6 cellular contexts compared by ENCODE assay signal in genomic region chr6:31972709-31973350, GRCh38. TPM values are rescaled to one million over a fixed set of nuclear protein-coding genes. Genes with fewer than 3 reads are reported as not detected.
DNase-seq lines count a peak whose midpoint lies in the region; ATAC-seq and TF ChIP-seq lines count a peak whose summit lies in the region.

No MANE protein-coding gene starts in this region.

- H3K4me1 Mint-ChIP-seq in activated naive CD4-positive, alpha-beta T cell treated with anti-CD3 and anti-CD28 coated beads, Interleukin-2, amount 50 U/mL, for 24 hours, result peaks cover 47% of the 10 kb centered on the region

- no peak for TF ChIP-seq RAD21 in HCT116 (IDR thresholded peaks at IDR 0.05; ENCODE audit: low read depth)

- no peak for TF ChIP-seq POLR2A in HCT116 (IDR thresholded peaks at IDR 0.05; ENCODE audit: borderline replicate concordance, extremely low read depth, insufficient read depth, insufficient read length)

- intact Hi-C loops in HCT116 (cut with micrococcal nuclease), result loop anchor here (1.0 kb wide), 1 partner anchor 14 kb away; the partner anchor contains the start of gene SKIC2

- H3K9me3 Mint-ChIP-seq in activated naive CD4-positive, alpha-beta T cell treated with anti-CD3 and anti-CD28 coated beads, Interleukin-2, amount 50 U/mL, for 24 hours, result no peaks in the 10 kb centered on the region

- no peaks in the 10 kb centered on the region for H3K27me3 ChIP-seq in HCT116 (ENCODE audit: insufficient read depth, low read length)

- peaks cover 34% of the 10 kb centered on the region for H3K79me2 ChIP-seq in HCT116 (ENCODE audit: insufficient read depth, low read length)

- RAD21 ChIA-PET in HCT116 (lab: Charles Lee; ENCODE audit: low non-redundant PET in 1 of 2, low total read pairs in 2 of 2, uncharacterized antibody in 2 of 2, unreplicated experiment in 2 of 2), result no interaction called here

- no peaks in the 10 kb centered on the region for H3K9me3 ChIP-seq in HCT116 (ENCODE audit: control insufficient read depth in 1 of 2, insufficient read depth in 1 of 2, low read depth in 1 of 2, low read length in 2 of 2)

- no peaks in the 10 kb centered on the region for H3K27me3 Mint-ChIP-seq in activated naive CD4-positive, alpha-beta T cell treated with anti-CD3 and anti-CD28 coated beads, Interleukin-2, amount 50 U/mL, for 24 hours

- H3K27ac Mint-ChIP-seq in activated naive CD4-positive, alpha-beta T cell treated with anti-CD3 and anti-CD28 coated beads, Interleukin-2, amount 50 U/mL, for 24 hours, result peak overlapping the region; percentile 99

- ATAC-seq in HCT116 (no peak), GM21723 (IDR thresholded peaks at IDR 0.05; ENCODE audit: unreplicated experiment) (no peak)

- peak overlapping the region; percentile 86 for H3K27ac ChIP-seq in HCT116 (ENCODE audit: low read depth, low read length)

- H3K4me2 ChIP-seq in HCT116 (ENCODE audit: low read length), result peak overlapping the region; percentile 98

- no peaks in the 10 kb centered on the region for H3K9me2 ChIP-seq in HCT116 (ENCODE audit: insufficient read depth)

- no peak overlapping the region for H2AFZ ChIP-seq in HCT116 (ENCODE audit: low read depth, low read length, poor library complexity, severe bottlenecking)

- peak overlapping the region; percentile 70 to 93 for H3K4me3 ChIP-seq in HCT116 (replicated peaks in 1 of 2; ENCODE audit: low read depth in 1 of 2, low read length in 2 of 2)

- POLR2A ChIA-PET in HCT116 (lab: Charles Lee), result interaction anchor here (0.9 to 2.4 kb wide), 2 partner anchors 14 to 137 kb away, joined by 6 to 9 read pairs; partner anchors contain the start of genes NELFE and SKIC2

- peaks cover 9% of the 10 kb centered on the region for H3K36me3 Mint-ChIP-seq in activated naive CD4-positive, alpha-beta T cell treated with anti-CD3 and anti-CD28 coated beads, Interleukin-2, amount 50 U/mL, for 24 hours

- DNase-seq in HCT116 (ENCODE audit: low read depth, low spot score) (no peak), lung microvascular endothelial cell (ENCODE audit: low read depth in 2 of 2) (peak; percentile 53 to 55), UCSD-AML1 (lab: John Stamatoyannopoulos, UW; ENCODE audit: unreplicated experiment) (no peak)
- DNase-seq in activated CD8-positive, alpha-beta memory T cell treated with anti-CD3 and anti-CD28 coated beads for 24 hours, result no peak

- peaks cover 7 to 25% of the 10 kb centered on the region in 2 experiments; a peak in 3 of 4 replicates for H3K4me1 ChIP-seq in HCT116 (ENCODE audit: control insufficient read depth in 1 of 2, insufficient read depth in 2 of 2, low read length in 2 of 2)

- BruUV-seq in HCT116 (replicated peaks; lab: Mats Ljungman, UMichigan), result TSS peak; percentile 77

- no peak for TF ChIP-seq CTCF in HCT116 (IDR thresholded peaks at IDR 0.05 in 2 of 3, conservative IDR thresholded peaks at IDR 0.05 in 1 of 3; ENCODE audit: borderline replicate concordance in 1 of 3, insufficient read depth in 1 of 3, low read depth in 2 of 3, low read length in 2 of 3)

- no peaks in the 10 kb centered on the region for H4K20me1 ChIP-seq in HCT116 (ENCODE audit: insufficient read depth)

- H3K36me3 ChIP-seq in HCT116 (ENCODE audit: control insufficient read depth in 1 of 2, insufficient read depth in 2 of 2, low read length in 2 of 2), result peaks cover 3 to 16% of the 10 kb centered on the region in 2 experiments; a peak in 3 of 4 replicates

- peak overlapping the region; percentile 92 for H3K9ac ChIP-seq in HCT116 (ENCODE audit: low read length)

- CTCF ChIA-PET in HCT116 (lab: Charles Lee), result interaction anchor here (1.6 kb wide), 1 partner anchor 20 kb away, joined by 7 read pairs; no protein-coding TSS in a partner anchor

- peak overlapping the region; percentile 84 for H3K4me3 Mint-ChIP-seq in activated naive CD4-positive, alpha-beta T cell treated with anti-CD3 and anti-CD28 coated beads, Interleukin-2, amount 50 U/mL, for 24 hours

TF ChIP-seq in HCT116, 20 proteins besides CTCF, POLR2A, EP300 and RAD21:
- TF ChIP-seq SRF (IDR thresholded peaks at IDR 0.05; ENCODE audit: low read depth) (no peak), SIN3A (IDR thresholded peaks at IDR 0.05; ENCODE audit: low read depth) (0 out of 2 replicates have a peak, but pooled peaks have one; percentile 44)
TF ChIP-seq in HCT116: peak in this region for 1.

RNA-seq across cellular contexts. Expression of gene DXO, which starts 0.9 kb away (rescaled TPM):
- total RNA-seq in HCT116 (2021; ENCODE audit: unreplicated experiment), result 16.4 TPM
- 18.6 and 23.7 TPM in 2 replicates for polyA plus RNA-seq in HCT116 (2012)
- 5.9 and 10.1 TPM in 2 replicates for total RNA-seq in lung microvascular endothelial cell

RNA-seq across cellular contexts. Expression of gene C4A, which starts 9.0 kb away (rescaled TPM):
- total RNA-seq in HCT116 (2021; ENCODE audit: unreplicated experiment), result 5.1 TPM
- polyA plus RNA-seq in HCT116 (2012), result 2.1 and 3.5 TPM in 2 replicates
- 0.44 and 1.8 TPM in 2 replicates for total RNA-seq in lung microvascular endothelial cell

RNA-seq across cellular contexts. Expression of gene SKIC2, which starts 13.9 kb away (rescaled TPM):
- 68.0 TPM for total RNA-seq in HCT116 (2021; ENCODE audit: unreplicated experiment)
- 42.8 and 49.2 TPM in 2 replicates for polyA plus RNA-seq in HCT116 (2012)
- 22.7 and 30.2 TPM in 2 replicates for total RNA-seq in lung microvascular endothelial cell

RNA-seq across cellular contexts. Expression of gene NELFE, which starts 14.1 kb away (rescaled TPM):
- 68.3 TPM for total RNA-seq in HCT116 (2021; ENCODE audit: unreplicated experiment)
- 79.4 and 88.7 TPM in 2 replicates for polyA plus RNA-seq in HCT116 (2012)
- 54.3 and 55.8 TPM in 2 replicates for total RNA-seq in lung microvascular endothelial cell

RNA-seq across cellular contexts. Expression of gene CFB, which starts 26.9 kb away (rescaled TPM):
- total RNA-seq in HCT116 (2021; ENCODE audit: unreplicated experiment) (1.5 TPM), lung microvascular endothelial cell (0.44 and 0.60 TPM in 2 replicates)
- 1.8 and 2.0 TPM in 2 replicates for polyA plus RNA-seq in HCT116 (2012)

Comparison
In these comparisons a context has a peak if more than half of its experiments do, and no peak if none do; other contexts are left out.
1. DNase-seq: peak in lung microvascular endothelial cell (2 of 2); none in HCT116 (single experiment), UCSD-AML1 (single experiment) and activated CD8-positive, alpha-beta memory T cell treated with anti-CD3 and anti-CD28 coated beads for 24 hours (single experiment).